ENCODE assay signal across 16 cellular contexts in genomic region chr1:80799457-80799856, GRCh38.
DNase-seq lines count a peak whose midpoint lies in the region; ATAC-seq, FAIRE-seq and TF ChIP-seq lines count a peak whose summit lies in the region.
"Had no signal": no experiment of that assay in that cellular context is flagged by ENCODE, and none has a peak within 500 bp of the region (broad histone marks: within the 10 kb centered on the region; RNA-seq: fewer than 3 reads in every experiment).

No MANE protein-coding gene starts in this region.

- H3K36me3 Mint-ChIP-seq in neural progenitor cell, result no peaks in the 10 kb centered on the region
- H3K36me3 Mint-ChIP-seq: CD4-positive, CD25-positive, alpha-beta regulatory T cell had no signal

- no peak overlapping the region for H3K4me3 ChIP-seq in NB4 (ENCODE audit: low read depth, low read length)
- H3K4me3 ChIP-seq in H1 (ENCODE audit: extremely low read depth in 1 of 4, insufficient read depth in 2 of 4, low read depth in 3 of 4, low read length in 4 of 4), result no peak overlapping the region
- H3K4me3 ChIP-seq in neural progenitor cell, result no peak overlapping the region
- no peak overlapping the region for H3K4me3 ChIP-seq in vagina

- TF ChIP-seq RAD21 in H1 (IDR thresholded peaks at IDR 0.05 in 1 of 2, conservative IDR thresholded peaks at IDR 0.05 in 1 of 2; ENCODE audit: low read depth in 2 of 2, low read length in 2 of 2), result peak; percentile 90 to 91

- H3K4me2 ChIP-seq in H1 (ENCODE audit: insufficient read depth in 1 of 2, low read depth in 2 of 2, low read length in 2 of 2) (no peak overlapping the region), neural progenitor cell (no peak overlapping the region)

- H4K91ac ChIP-seq in H1 (replicated peaks; ENCODE audit: insufficient read length, low read length), result no peak overlapping the region

- no peak overlapping the region for H3K4ac ChIP-seq in H1 (replicated peaks; ENCODE audit: insufficient read length, low read depth, low read length)

- H3K4me3 Mint-ChIP-seq in neural progenitor cell, result no peak overlapping the region
- H3K4me3 Mint-ChIP-seq: CD4-positive, CD25-positive, alpha-beta regulatory T cell had no signal

- TF ChIP-seq CTCF in NB4 (IDR thresholded peaks at IDR 0.05; ENCODE audit: low read depth, low read length) (no peak), H1 (IDR thresholded peaks at IDR 0.05; ENCODE audit: control extremely low read depth in 1 of 3, insufficient read depth in 1 of 3, low read depth in 1 of 3, low read length in 3 of 3) (peak; percentile 62 to 70 (median 65)), neural progenitor cell (IDR thresholded peaks at IDR 0.05) (peak; percentile 58), vagina (IDR thresholded peaks at IDR 0.05) (no peak)

- H2AFZ ChIP-seq in H1 (ENCODE audit: low read length) (no peak overlapping the region; the same call in 1 of the 2 replicates), neural progenitor cell (replicated peaks) (no peak overlapping the region)

- no peak overlapping the region for H3K23ac ChIP-seq in H1 (ENCODE audit: insufficient read length)

- H4K8ac ChIP-seq in H1 (ENCODE audit: extremely low read depth, insufficient read depth, low read length), result no peak overlapping the region

- peak; percentile 88 for FAIRE-seq in H1 (lab: Jason Lieb, UNC)

- no peaks in the 10 kb centered on the region for H3K27me3 Mint-ChIP-seq in neural progenitor cell (ENCODE audit: insufficient read depth, low read depth)
- H3K27me3 Mint-ChIP-seq: CD4-positive, CD25-positive, alpha-beta regulatory T cell had no signal

- no peak overlapping the region for H2BK120ac ChIP-seq in H1 (replicated peaks; ENCODE audit: low read depth, low read length)

- H3K4me1 ChIP-seq in H1 (replicated peaks in 1 of 4; ENCODE audit: control insufficient read depth in 3 of 4, insufficient read depth in 4 of 4, low read length in 3 of 4), result no peaks in the 10 kb centered on the region
- no peaks in the 10 kb centered on the region for H3K4me1 ChIP-seq in neural progenitor cell
- no peaks in the 10 kb centered on the region for H3K4me1 ChIP-seq in vagina

- H3K4me1 Mint-ChIP-seq in neural progenitor cell, result no peaks in the 10 kb centered on the region
- H3K4me1 Mint-ChIP-seq: CD4-positive, CD25-positive, alpha-beta regulatory T cell had no signal

- ATAC-seq in left ventricle myocardium superior, result no peak
- ATAC-seq: PC-3 had no signal

- H3K23me2 ChIP-seq in H1 (ENCODE audit: low read depth, low read length), result no peaks in the 10 kb centered on the region

- DNase-seq in NCI-H748 (lab: John Stamatoyannopoulos, UW; ENCODE audit: unreplicated experiment), result peak; percentile 15
- no peak for DNase-seq in NCI-H748 treated with DMSO at 0.1 percent for 48 hours (lab: John Stamatoyannopoulos, UW)
- peak; percentile 4 for DNase-seq in NB4 (ENCODE audit: low read depth)
- peak; percentile 41 to 81 for DNase-seq in H1 (ENCODE audit: low read depth in 1 of 2, low spot score in 2 of 2)
- peak; percentile 49 for DNase-seq in neural progenitor cell (ENCODE audit: low spot score)
- DNase-seq in NK-92 treated with Interleukin-12 subunit alpha and Interleukin-12 subunit beta, amount 100 ng/mL, for 24 hours (lab: John Stamatoyannopoulos, UW), result no peak
- DNase-seq in left ventricle myocardium superior, result no peak
- DNase-seq in vagina (ENCODE audit: extremely low spot score in 2 of 2), result no peak
- DNase-seq: CD4-positive, CD25-positive, alpha-beta regulatory T cell; DMS79; GF-D8; KG1; NCI-H1930; NCI-H524; PC-3 had no signal

- no peaks in the 10 kb centered on the region for H3K27me3 ChIP-seq in H1 (replicated peaks in 1 of 4; ENCODE audit: control insufficient read depth in 3 of 4, extremely low read depth in 1 of 4, insufficient read depth in 3 of 4, low read length in 3 of 4)
- H3K27me3 ChIP-seq in neural progenitor cell, result no peaks in the 10 kb centered on the region
- no peaks in the 10 kb centered on the region for H3K27me3 ChIP-seq in vagina

- POLR2A ChIA-PET in H1 (lab: Charles Lee; ENCODE audit: partially characterized antibody), result no interaction called here

- no peak overlapping the region for H3K56ac ChIP-seq in H1 (replicated peaks; ENCODE audit: insufficient read length, low read depth, low read length)

- H3K9me3 Mint-ChIP-seq in neural progenitor cell, result no peaks in the 10 kb centered on the region

- no peak overlapping the region for H3K27ac Mint-ChIP-seq in neural progenitor cell
- H3K27ac Mint-ChIP-seq: CD4-positive, CD25-positive, alpha-beta regulatory T cell had no signal

- H3K79me1 ChIP-seq in H1 (ENCODE audit: low read depth, low read length), result no peaks in the 10 kb centered on the region

- CTCF ChIA-PET in H1 (lab: Charles Lee; ENCODE audit: partially characterized antibody), result interaction anchor here (0.8 to 1.2 kb wide), 7 partner anchors 10 to 614 kb away, joined by 3 read pairs; no protein-coding TSS in a partner anchor

- TF ChIP-seq POLR2A in NB4 (IDR thresholded peaks at IDR 0.05; ENCODE audit: extremely low read depth, insufficient read length), result no peak
- TF ChIP-seq POLR2A in H1 (IDR thresholded peaks at IDR 0.05; ENCODE audit: control extremely low read depth in 1 of 2, low read depth in 2 of 2, low read length in 2 of 2), result no peak
- TF ChIP-seq POLR2A in vagina (IDR thresholded peaks at IDR 0.05), result no peak

- H3K18ac ChIP-seq in H1 (ENCODE audit: extremely low read depth, low read length), result no peak overlapping the region

- no peak for TF ChIP-seq EP300 in H1 (IDR thresholded peaks at IDR 0.05; ENCODE audit: borderline replicate concordance in 1 of 2, low read depth in 2 of 2, low read length in 2 of 2)

- H3F3A ChIP-seq in neural progenitor cell (ENCODE audit: low read depth), result no peaks in the 10 kb centered on the region

- no peaks in the 10 kb centered on the region for H3K36me3 ChIP-seq in H1 (ENCODE audit: control insufficient read depth in 2 of 4, insufficient read depth in 4 of 4, low read length in 3 of 4)
- H3K36me3 ChIP-seq in neural progenitor cell, result no peaks in the 10 kb centered on the region
- no peaks in the 10 kb centered on the region for H3K36me3 ChIP-seq in vagina

- no peak overlapping the region; the same call in 1 of the 2 replicates for H2BK5ac ChIP-seq in H1 (ENCODE audit: low read depth, low read length)

- no peak overlapping the region; the same call in 1 of the 2 replicates for H2BK12ac ChIP-seq in H1 (ENCODE audit: low read depth, low read length)

- H4K20me1 ChIP-seq in H1 (replicated peaks in 1 of 2; ENCODE audit: control insufficient read depth in 1 of 2, insufficient read depth in 2 of 2, low read length in 2 of 2), result no peaks in the 10 kb centered on the region
- no peaks in the 10 kb centered on the region for H4K20me1 ChIP-seq in neural progenitor cell (ENCODE audit: low read depth)

- intact Hi-C loops in left ventricle myocardium superior (cut with micrococcal nuclease) (no loop called here), vagina (cut with DNase I) (no loop called here)

- H2AK5ac ChIP-seq in H1 (ENCODE audit: low read depth, low read length), result no peak overlapping the region

- H3K79me2 ChIP-seq in H1 (ENCODE audit: control insufficient read depth in 1 of 2, insufficient read depth in 2 of 2, low read length in 2 of 2) (no peaks in the 10 kb centered on the region), neural progenitor cell (ENCODE audit: low read depth) (no peaks in the 10 kb centered on the region)

- H2BK15ac ChIP-seq in H1 (ENCODE audit: low read length), result no peak overlapping the region

- no peak overlapping the region for H2BK20ac ChIP-seq in H1 (ENCODE audit: low read length)

- H3K27ac ChIP-seq in H1 (ENCODE audit: low read depth, low read length), result no peak overlapping the region
- no peak overlapping the region for H3K27ac ChIP-seq in neural progenitor cell
- no peak overlapping the region for H3K27ac ChIP-seq in vagina
- H3K27ac ChIP-seq: HL-60 had no signal

- H4K5ac ChIP-seq in H1 (ENCODE audit: insufficient read length, low read depth, low read length), result no peak overlapping the region

- H3K9me3 ChIP-seq in H1 (ENCODE audit: insufficient read depth in 2 of 2, low read depth in 1 of 2, low read length in 1 of 2), result 0 out of 4 replicates have a peak, but pooled peaks cover 0 to 4% of the 10 kb centered on the region in 2 experiments
- H3K9me3 ChIP-seq in neural progenitor cell (ENCODE audit: low read depth), result no peaks in the 10 kb centered on the region
- no peaks in the 10 kb centered on the region for H3K9me3 ChIP-seq in vagina

- WGBS in H1 (ENCODE audit: extremely low coverage in 1 of 2, insufficient coverage in 1 of 2, insufficient read length in 1 of 2, insufficient replicate concordance in 2 of 2, low coverage in 1 of 2, low lambda C conversion rate in 2 of 2, missing lambda C conversion rate in 1 of 2), 2 experiments, result 54% methylated on average over 2 of the region's 2 CpGs; no CpG with 5 or more reads in 1 of the 2 experiments

- H3K9ac ChIP-seq in H1 (replicated peaks in 1 of 4; ENCODE audit: extremely low read depth in 1 of 4, low read depth in 3 of 4, low read length in 3 of 4) (no peak overlapping the region), neural progenitor cell (no peak overlapping the region)

- H3K14ac ChIP-seq in H1 (ENCODE audit: insufficient read length), result no peak overlapping the region

TF ChIP-seq in H1, 55 proteins besides CTCF, POLR2A, EP300 and RAD21:
- no peak for TF ChIP-seq SAP30 (IDR thresholded peaks at IDR 0.05; ENCODE audit: insufficient read depth, insufficient replicate concordance, low read length)
- TF ChIP-seq CEBPB (IDR thresholded peaks at IDR 0.05; ENCODE audit: low read depth, low read length), result no peak
- no peak for TF ChIP-seq TAF7 (optimal IDR thresholded peaks at IDR 0.05; ENCODE audit: borderline replicate concordance, low read depth, low read length)
- no peak for TF ChIP-seq KDM5A (IDR thresholded peaks at IDR 0.05; ENCODE audit: low read length)
- TF ChIP-seq RFX5 (IDR thresholded peaks at IDR 0.05; ENCODE audit: borderline replicate concordance, low read depth, low read length), result no peak
- TF ChIP-seq BCL11A (IDR thresholded peaks at IDR 0.05; ENCODE audit: low read depth in 2 of 2, low read length in 2 of 2), result no peak
- no peak for TF ChIP-seq SRF (IDR thresholded peaks at IDR 0.05; ENCODE audit: low read depth, low read length)
- no peak for TF ChIP-seq CHD2 (IDR thresholded peaks at IDR 0.05; ENCODE audit: low read length)
- no peak for TF ChIP-seq JUND (IDR thresholded peaks at IDR 0.05; ENCODE audit: low read length)

Comparison
In these comparisons a context has a peak if more than half of its experiments do, and no peak if none do; other contexts are left out.
1. DNase-seq: peak in NCI-H748 (single experiment), NB4 (single experiment), H1 (2 of 2) and neural progenitor cell (single experiment); none in NCI-H748 treated with DMSO at 0.1 percent for 48 hours (single experiment), NK-92 treated with Interleukin-12 subunit alpha and Interleukin-12 subunit beta, amount 100 ng/mL, for 24 hours (single experiment), left ventricle myocardium superior (single experiment) and vagina (0 of 2).
2. CTCF ChIP-seq: peak in H1 (3 of 3) and neural progenitor cell (single experiment); none in NB4 (single experiment) and vagina (0 of 3).